Comparison of ENCODE assay signal across 10 cellular contexts in the genomic region with DNA sequence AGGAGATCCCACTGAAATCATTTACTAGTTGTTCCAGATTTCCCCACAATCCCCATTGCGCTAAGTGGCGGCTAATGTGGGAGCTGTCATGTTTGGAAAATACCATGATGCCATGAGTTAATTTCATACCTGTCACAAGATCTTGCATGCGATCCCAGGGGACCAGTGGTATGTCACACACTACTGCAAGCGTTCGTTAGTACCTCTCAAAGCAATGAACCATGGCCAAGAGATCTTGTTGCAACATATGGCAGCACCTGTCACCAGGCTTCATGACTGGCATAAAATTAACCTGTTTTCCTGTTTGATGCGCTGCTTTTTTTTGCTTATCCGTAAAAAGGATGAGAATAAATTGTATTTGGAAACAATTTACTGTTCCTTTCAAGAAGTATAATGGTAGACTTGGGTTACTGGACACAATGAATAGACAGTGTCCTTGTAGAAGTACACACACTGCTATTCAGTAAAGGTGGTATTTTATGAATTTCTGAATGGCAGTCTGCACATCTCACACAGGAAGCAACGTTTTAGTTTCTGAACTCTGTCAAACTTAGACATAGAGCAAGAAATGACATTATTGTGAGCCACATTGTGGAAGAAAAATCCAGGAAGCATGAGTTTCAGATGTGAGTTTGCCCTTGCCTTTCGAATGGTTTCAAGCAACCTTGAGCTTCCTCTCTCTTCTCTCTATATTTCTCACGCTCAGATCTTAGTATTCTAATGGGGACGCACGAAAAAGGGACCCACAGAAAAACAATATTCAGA.
DNase-seq lines count a peak whose midpoint lies in the region; ATAC-seq, FAIRE-seq and TF ChIP-seq lines count a peak whose summit lies in the region.
"Had no signal": no experiment of that assay in that cellular context is flagged by ENCODE, and none has a peak within 500 bp of the region (broad histone marks: within the 10 kb centered on the region; RNA-seq: fewer than 3 reads in every experiment).

No MANE protein-coding gene starts in this region.

- H3K9me3 Mint-ChIP-seq in stimulated activated naive CD8-positive, alpha-beta T cell treated with anti-CD3 and anti-CD28 coated beads, Interleukin-15, amount 100 ng/mL, for 72 hours, result no peaks in the 10 kb centered on the region

- H3K4me3 ChIP-seq in body of pancreas, result no peak overlapping the region

- H3K27me3 ChIP-seq in body of pancreas, result no peaks in the 10 kb centered on the region

- 70 to 71% methylated on average over 12 of the region's 12 CpGs for WGBS in body of pancreas, 2 donors

- no peaks in the 10 kb centered on the region for H3K4me1 Mint-ChIP-seq in stimulated activated naive CD8-positive, alpha-beta T cell treated with anti-CD3 and anti-CD28 coated beads, Interleukin-15, amount 100 ng/mL, for 72 hours
- H3K4me1 Mint-ChIP-seq: natural killer cell had no signal

- FAIRE-seq in RCC 7860 (lab: Jason Lieb, UNC), result no peak

- TF ChIP-seq CTCF in body of pancreas (IDR thresholded peaks at IDR 0.05), result no peak

- no peak overlapping the region for H3K4me3 Mint-ChIP-seq in stimulated activated naive CD8-positive, alpha-beta T cell treated with anti-CD3 and anti-CD28 coated beads, Interleukin-15, amount 100 ng/mL, for 72 hours
- H3K4me3 Mint-ChIP-seq: natural killer cell had no signal

- no peak for TF ChIP-seq POLR2A in body of pancreas (IDR thresholded peaks at IDR 0.05)

- intact Hi-C loops in body of pancreas (cut with DNase I), result no loop called here

- DNase-seq in stimulated activated naive CD8-positive, alpha-beta T cell treated with anti-CD3 and anti-CD28 coated beads, Interleukin-15, Interleukin-2, amounts not matched to agents 100 U/mL and 50 U/mL, for 24 hours, result peak; percentile 5
- DNase-seq in stimulated activated naive CD8-positive, alpha-beta T cell treated with anti-CD3 and anti-CD28 coated beads, Interleukin-15, amount 100 ng/mL, for 72 hours, result no peak
- DNase-seq in NCI-H524 (lab: John Stamatoyannopoulos, UW) (peak; percentile 88 to 98), RCC 7860 (ENCODE audit: low spot score) (no peak), AML-193 (lab: John Stamatoyannopoulos, UW) (no peak), body of pancreas (no peak)
- no peak for DNase-seq in central memory CD4-positive, alpha-beta T cell
- DNase-seq: natural killer cell had no signal

- no peaks in the 10 kb centered on the region for H3K27me3 Mint-ChIP-seq in stimulated activated naive CD8-positive, alpha-beta T cell treated with anti-CD3 and anti-CD28 coated beads, Interleukin-15, amount 100 ng/mL, for 72 hours

- H3K27ac ChIP-seq in body of pancreas, result no peak overlapping the region
- H3K27ac ChIP-seq: epithelial cell of prostate had no signal

- ATAC-seq in stimulated activated naive CD8-positive, alpha-beta T cell treated with anti-CD3 and anti-CD28 coated beads, Interleukin-15, Interleukin-2, amounts not matched to agents 100 U/mL and 50 U/mL, for 24 hours, result peak; percentile 40
- no peak for ATAC-seq in stimulated activated naive CD8-positive, alpha-beta T cell treated with anti-CD3 and anti-CD28 coated beads, Interleukin-15, amount 100 ng/mL, for 72 hours
- peak; percentile 75 for ATAC-seq in HG03060 (IDR thresholded peaks at IDR 0.05; ENCODE audit: low read depth, unreplicated experiment)
- ATAC-seq in body of pancreas, result no peak
- ATAC-seq: natural killer cell had no signal

- H3K27ac Mint-ChIP-seq in stimulated activated naive CD8-positive, alpha-beta T cell treated with anti-CD3 and anti-CD28 coated beads, Interleukin-15, amount 100 ng/mL, for 72 hours, result no peak overlapping the region
- H3K27ac Mint-ChIP-seq: natural killer cell had no signal

- H3K4me1 ChIP-seq in body of pancreas, result no peaks in the 10 kb centered on the region

- no peaks in the 10 kb centered on the region for H3K9me3 ChIP-seq in body of pancreas

- no peaks in the 10 kb centered on the region for H3K36me3 ChIP-seq in body of pancreas (replicated peaks in 1 of 2; ENCODE audit: insufficient read depth in 1 of 2, low read depth in 2 of 2)

Comparison
In these comparisons a context has a peak if more than half of its experiments do, and no peak if none do; other contexts are left out.
1. ATAC-seq: peak in stimulated activated naive CD8-positive, alpha-beta T cell treated with anti-CD3 and anti-CD28 coated beads, Interleukin-15, Interleukin-2, amounts not matched to agents 100 U/mL and 50 U/mL, for 24 hours (single experiment) and HG03060 (single experiment); none in stimulated activated naive CD8-positive, alpha-beta T cell treated with anti-CD3 and anti-CD28 coated beads, Interleukin-15, amount 100 ng/mL, for 72 hours (single experiment) and body of pancreas (single experiment).
2. DNase-seq: peak in stimulated activated naive CD8-positive, alpha-beta T cell treated with anti-CD3 and anti-CD28 coated beads, Interleukin-15, Interleukin-2, amounts not matched to agents 100 U/mL and 50 U/mL, for 24 hours (single experiment) and NCI-H524 (2 of 2); none in stimulated activated naive CD8-positive, alpha-beta T cell treated with anti-CD3 and anti-CD28 coated beads, Interleukin-15, amount 100 ng/mL, for 72 hours (0 of 2), RCC 7860 (single experiment), AML-193 (0 of 2), body of pancreas (0 of 4) and central memory CD4-positive, alpha-beta T cell (single experiment).